In the genomic region with DNA sequence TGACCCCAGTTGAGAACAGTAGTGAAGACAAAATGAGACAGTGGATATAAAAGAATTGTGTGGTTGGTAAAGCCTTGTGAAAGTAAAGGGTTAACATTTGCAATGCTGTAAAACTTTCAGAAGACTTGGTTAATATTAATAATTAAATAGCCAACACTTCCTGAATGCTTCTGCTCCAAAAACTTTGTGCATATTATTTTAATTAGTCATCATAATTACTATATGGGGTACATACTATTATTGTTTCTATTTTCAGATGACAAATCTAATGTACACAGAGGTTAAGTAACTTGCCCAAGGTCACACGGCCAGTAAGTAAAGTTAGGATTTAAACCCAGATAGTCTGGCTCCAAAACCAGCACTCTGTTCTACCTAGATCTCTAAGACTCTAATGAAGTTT, we compare ENCODE assay signal across 35 cellular contexts.
"Had no signal": no experiment of that assay in that cellular context is flagged by ENCODE, and none has a peak within 500 bp of the region (broad histone marks: within the 10 kb centered on the region; RNA-seq: fewer than 3 reads in every experiment).

No MANE protein-coding gene starts in this region.

- FAIRE-seq: TTC549 had no signal

- H3K9me3 Mint-ChIP-seq: activated naive CD4-positive, alpha-beta T cell treated with anti-CD3 and anti-CD28 coated beads for 36 hours; activated naive CD8-positive, alpha-beta T cell treated with anti-CD3 and anti-CD28 coated beads for 36 hours; activated T-helper 1 cell treated with anti-CD3 and anti-CD28 coated beads, Interleukin-12 subunit alpha, Interleukin-12 subunit beta, Interleukin-2, Interleukin-4 antibody, amounts not matched to agents 30 ng/mL and 10 ng/mL and 1 ng/mL, durations not matched to agents 14 hours and 24 hours and 36 hours; brain; effector memory CD8-positive, alpha-beta T cell; neural progenitor cell; stimulated activated effector memory CD8-positive, alpha-beta T cell treated with anti-CD3 and anti-CD28 coated beads, Interleukin-12 subunit alpha, Interleukin-12 subunit beta, amount 100 ng/mL, for 72 hours; stimulated activated naive CD8-positive, alpha-beta T cell treated with anti-CD3 and anti-CD28 coated beads, Interleukin-15, Interleukin-2, amounts not matched to agents 100 ng/mL and 50 ng/mL, for 24 hours; type B pancreatic cell had no signal

- H3K27me3 Mint-ChIP-seq: activated naive CD8-positive, alpha-beta T cell treated with anti-CD3 and anti-CD28 coated beads for 36 hours; brain; effector memory CD8-positive, alpha-beta T cell; stimulated activated naive CD8-positive, alpha-beta T cell treated with anti-CD3 and anti-CD28 coated beads, Interleukin-15, Interleukin-2, amounts not matched to agents 100 ng/mL and 50 ng/mL, for 24 hours; type B pancreatic cell had no signal

- H3K27ac Mint-ChIP-seq: activated naive CD4-positive, alpha-beta T cell treated with anti-CD3 and anti-CD28 coated beads for 36 hours; activated naive CD8-positive, alpha-beta T cell treated with anti-CD3 and anti-CD28 coated beads for 36 hours; activated T-helper 1 cell treated with anti-CD3 and anti-CD28 coated beads, Interleukin-12 subunit alpha, Interleukin-12 subunit beta, Interleukin-2, Interleukin-4 antibody, amounts not matched to agents 30 ng/mL and 10 ng/mL and 1 ng/mL, durations not matched to agents 14 hours and 24 hours and 36 hours; brain; effector memory CD8-positive, alpha-beta T cell; natural killer cell; neural progenitor cell; stimulated activated effector memory CD8-positive, alpha-beta T cell treated with anti-CD3 and anti-CD28 coated beads, Interleukin-12 subunit alpha, Interleukin-12 subunit beta, amount 100 ng/mL, for 72 hours; stimulated activated naive CD8-positive, alpha-beta T cell treated with anti-CD3 and anti-CD28 coated beads, Interleukin-15, Interleukin-2, amounts not matched to agents 100 ng/mL and 50 ng/mL, for 24 hours; type B pancreatic cell had no signal

- H2AFZ ChIP-seq: neural progenitor cell had no signal

- H3K4me3 ChIP-seq: adrenal gland, coronary artery, heart left ventricle, left lung, lower lobe of right lung, neural progenitor cell, skin epidermis, uterus had no signal

- H3K27ac ChIP-seq: adrenal gland, coronary artery, heart left ventricle, left lung, lower lobe of right lung, neural progenitor cell, skin epidermis, uterus, VCaP had no signal

- H3K4me3 Mint-ChIP-seq: activated naive CD4-positive, alpha-beta T cell treated with anti-CD3 and anti-CD28 coated beads for 36 hours; activated naive CD8-positive, alpha-beta T cell treated with anti-CD3 and anti-CD28 coated beads for 36 hours; activated T-helper 1 cell treated with anti-CD3 and anti-CD28 coated beads, Interleukin-12 subunit alpha, Interleukin-12 subunit beta, Interleukin-2, Interleukin-4 antibody, amounts not matched to agents 30 ng/mL and 10 ng/mL and 1 ng/mL, durations not matched to agents 14 hours and 24 hours and 36 hours; brain; effector memory CD8-positive, alpha-beta T cell; natural killer cell; neural progenitor cell; stimulated activated effector memory CD8-positive, alpha-beta T cell treated with anti-CD3 and anti-CD28 coated beads, Interleukin-12 subunit alpha, Interleukin-12 subunit beta, amount 100 ng/mL, for 72 hours; stimulated activated naive CD8-positive, alpha-beta T cell treated with anti-CD3 and anti-CD28 coated beads, Interleukin-15, Interleukin-2, amounts not matched to agents 100 ng/mL and 50 ng/mL, for 24 hours; type B pancreatic cell had no signal

- H3K4me1 Mint-ChIP-seq: activated naive CD8-positive, alpha-beta T cell treated with anti-CD3 and anti-CD28 coated beads for 36 hours; brain; natural killer cell; neural progenitor cell; stimulated activated effector memory CD8-positive, alpha-beta T cell treated with anti-CD3 and anti-CD28 coated beads, Interleukin-12 subunit alpha, Interleukin-12 subunit beta, amount 100 ng/mL, for 72 hours had no signal

- H3K4me1 ChIP-seq: adrenal gland, heart left ventricle, left lung, lower lobe of right lung, neural progenitor cell, uterus had no signal

- H3K36me3 Mint-ChIP-seq: activated naive CD8-positive, alpha-beta T cell treated with anti-CD3 and anti-CD28 coated beads for 36 hours; brain; natural killer cell; neural progenitor cell; stimulated activated effector memory CD8-positive, alpha-beta T cell treated with anti-CD3 and anti-CD28 coated beads, Interleukin-12 subunit alpha, Interleukin-12 subunit beta, amount 100 ng/mL, for 72 hours; type B pancreatic cell had no signal

- ATAC-seq: effector memory CD8-positive, alpha-beta T cell; esophagus mucosa; heart left ventricle; left lung; lower lobe of right lung; natural killer cell; sciatic nerve; stimulated activated effector memory CD8-positive, alpha-beta T cell treated with anti-CD3 and anti-CD28 coated beads, Interleukin-12 subunit alpha, Interleukin-12 subunit beta, amount 100 ng/mL, for 72 hours had no signal

- H3K36me3 ChIP-seq: adrenal gland, heart left ventricle, left lung, lower lobe of right lung, neural progenitor cell, uterus had no signal

- H3K4me2 ChIP-seq: neural progenitor cell had no signal

- DNase-seq: activated CD4-positive, alpha-beta T cell treated with anti-CD3 and anti-CD28 coated beads for 4 hours; activated CD4-positive, alpha-beta T cell treated with anti-CD3 and anti-CD28 coated beads, Interleukin-2, amount 50 U/mL, for 4 hours; activated CD8-positive, alpha-beta memory T cell treated with anti-CD3 and anti-CD28 coated beads for 24 hours; activated CD8-positive, alpha-beta memory T cell treated with anti-CD3 and anti-CD28 coated beads, Interleukin-2, amount 50 U/mL, for 4 hours; activated effector memory CD4-positive, alpha-beta T cell treated with anti-CD3 and anti-CD28 coated beads, Interleukin-2, amount 50 U/mL, for 16 hours; activated naive CD4-positive, alpha-beta T cell treated with anti-CD3 and anti-CD28 coated beads for 36 hours; activated naive CD8-positive, alpha-beta T cell treated with anti-CD3 and anti-CD28 coated beads for 36 hours; activated T-cell treated with anti-CD3 and anti-CD28 coated beads, Interleukin-2, amount 50 U/mL, for 1 hour; adrenal gland; aorta; effector memory CD8-positive, alpha-beta T cell; foreskin fibroblast; heart left ventricle; left lung; lower lobe of right lung; mesendoderm; natural killer cell; posterior cingulate gyrus; stimulated activated CD4-positive, alpha-beta T cell treated with anti-CD3 and anti-CD28 coated beads, Interleukin-12 subunit alpha, Interleukin-12 subunit beta, amount 100 ng/mL, for 4 hours; stimulated activated CD4-positive, alpha-beta T cell treated with anti-CD3 and anti-CD28 coated beads, Interleukin-4, amount 100 ng/mL, for 24 hours; substantia nigra; T-helper 9 cell; uterus had no signal

- H3K27me3 ChIP-seq: adrenal gland, heart left ventricle, left lung, neural progenitor cell, uterus had no signal
